9 cellular contexts compared by ENCODE assay signal in the genomic region with DNA sequence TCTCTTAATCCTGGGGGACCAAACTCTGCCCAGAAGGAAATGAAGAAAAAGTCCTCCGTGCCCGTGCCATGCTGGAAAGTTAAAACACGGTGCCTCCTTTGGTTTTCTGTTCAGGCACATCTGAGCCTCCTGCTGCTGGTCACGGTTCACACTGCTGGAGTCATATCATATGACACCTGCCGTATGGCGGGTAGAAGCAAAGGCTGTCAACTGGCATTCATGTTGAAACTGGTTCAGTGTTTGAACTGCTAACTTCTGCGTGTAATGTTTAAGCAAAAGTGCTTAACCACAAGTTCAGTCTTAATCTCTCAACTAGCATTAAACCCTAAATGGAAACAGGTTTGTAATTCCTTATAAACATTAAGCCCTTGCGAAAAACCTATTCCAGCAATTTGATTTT. TPM values are rescaled to one million over a fixed set of nuclear protein-coding genes. Genes with fewer than 3 reads are reported as not detected.
DNase-seq lines count a peak whose midpoint lies in the region; ATAC-seq and FAIRE-seq lines count a peak whose summit lies in the region.
"Had no signal": no experiment of that assay in that cellular context is flagged by ENCODE, and none has a peak within 500 bp of the region (broad histone marks: within the 10 kb centered on the region; RNA-seq: fewer than 3 reads in every experiment).

No MANE protein-coding gene starts in this region.

- CTCF ChIA-PET in activated CD8-positive, alpha-beta memory T cell treated with anti-CD3 and anti-CD28 coated beads, Interleukin-2, amount 10 ng/mL, durations not matched to agents 7 days and 5 days (lab: Charles Lee), result no interaction called here

- H3K4me3 Mint-ChIP-seq in activated CD8-positive, alpha-beta memory T cell treated with anti-CD3 and anti-CD28 coated beads, Interleukin-2, amount 10 ng/mL, durations not matched to agents 7 days and 5 days, result peak overlapping the region; percentile 75
- peak overlapping the region; percentile 93 for H3K4me3 Mint-ChIP-seq in T-helper 2 cell treated with Interferon-gamma antibody and Interleukin-4, amounts not matched to agents 5 μg/mL and 100 μg/mL, for 36 hours

- peaks cover 3% of the 10 kb centered on the region for H3K27me3 Mint-ChIP-seq in activated CD8-positive, alpha-beta memory T cell treated with anti-CD3 and anti-CD28 coated beads, Interleukin-2, amount 10 ng/mL, durations not matched to agents 7 days and 5 days
- peaks cover 4% of the 10 kb centered on the region for H3K27me3 Mint-ChIP-seq in T-helper 2 cell treated with Interferon-gamma antibody and Interleukin-4, amounts not matched to agents 5 μg/mL and 100 μg/mL, for 36 hours (ENCODE audit: low read depth)
- H3K27me3 Mint-ChIP-seq: naive B cell had no signal

- ATAC-seq in activated CD8-positive, alpha-beta memory T cell treated with anti-CD3 and anti-CD28 coated beads, Interleukin-2, amount 10 ng/mL, durations not matched to agents 7 days and 5 days, result peak; percentile 14

- H3K9me3 Mint-ChIP-seq in activated CD8-positive, alpha-beta memory T cell treated with anti-CD3 and anti-CD28 coated beads, Interleukin-2, amount 10 ng/mL, durations not matched to agents 7 days and 5 days (ENCODE audit: low read depth), result no peaks in the 10 kb centered on the region
- no peaks in the 10 kb centered on the region for H3K9me3 Mint-ChIP-seq in T-helper 2 cell treated with Interferon-gamma antibody and Interleukin-4, amounts not matched to agents 5 μg/mL and 100 μg/mL, for 36 hours
- H3K9me3 Mint-ChIP-seq: naive B cell had no signal

- peaks cover 38% of the 10 kb centered on the region for H3K4me1 Mint-ChIP-seq in activated CD8-positive, alpha-beta memory T cell treated with anti-CD3 and anti-CD28 coated beads, Interleukin-2, amount 10 ng/mL, durations not matched to agents 7 days and 5 days
- peaks cover 37% of the 10 kb centered on the region for H3K4me1 Mint-ChIP-seq in T-helper 2 cell treated with Interferon-gamma antibody and Interleukin-4, amounts not matched to agents 5 μg/mL and 100 μg/mL, for 36 hours (ENCODE audit: low read depth)

- DNase-seq in activated CD8-positive, alpha-beta memory T cell treated with anti-CD3 and anti-CD28 coated beads, Interleukin-2, amount 10 ng/mL, durations not matched to agents 7 days and 5 days, result peak; percentile 75
- DNase-seq in activated CD8-positive, alpha-beta memory T cell treated with anti-CD3 and anti-CD28 coated beads for 24 hours, result no peak
- DNase-seq in T-helper 2 cell treated with Interferon-gamma antibody and Interleukin-4, amounts not matched to agents 5 μg/mL and 100 μg/mL, for 36 hours (ENCODE audit: low spot score), result peak; percentile 61
- DNase-seq in effector CD4-positive, alpha-beta T cell, result peak; percentile 17
- peak; percentile 57 for DNase-seq in stimulated activated CD4-positive, alpha-beta T cell treated with anti-CD3 and anti-CD28 coated beads, Interleukin-4, amount 100 ng/mL, for 24 hours
- DNase-seq in mesenteric fat pad (ENCODE audit: low spot score) (no peak), HK-2 (ENCODE audit: unreplicated experiment) (no peak), HTR-8/SVneo (ENCODE audit: insufficient read length, low spot score) (no peak)
- DNase-seq: naive B cell had no signal

- no peak for FAIRE-seq in HTR-8/SVneo (lab: Jason Lieb, UNC)

- peaks cover 10% of the 10 kb centered on the region for H3K36me3 Mint-ChIP-seq in activated CD8-positive, alpha-beta memory T cell treated with anti-CD3 and anti-CD28 coated beads, Interleukin-2, amount 10 ng/mL, durations not matched to agents 7 days and 5 days
- peaks cover 15% of the 10 kb centered on the region for H3K36me3 Mint-ChIP-seq in T-helper 2 cell treated with Interferon-gamma antibody and Interleukin-4, amounts not matched to agents 5 μg/mL and 100 μg/mL, for 36 hours (ENCODE audit: low read depth)
- H3K36me3 Mint-ChIP-seq: naive B cell had no signal

- H3K27ac Mint-ChIP-seq in activated CD8-positive, alpha-beta memory T cell treated with anti-CD3 and anti-CD28 coated beads, Interleukin-2, amount 10 ng/mL, durations not matched to agents 7 days and 5 days, result peak overlapping the region; percentile 80
- peak overlapping the region; percentile 84 for H3K27ac Mint-ChIP-seq in T-helper 2 cell treated with Interferon-gamma antibody and Interleukin-4, amounts not matched to agents 5 μg/mL and 100 μg/mL, for 36 hours

RNA-seq across cellular contexts. Expression of a gene that starts 3.1 kb away (rescaled TPM):
- 10 to 100 TPM; 29.4 to 35.7 TPM for total RNA-seq in activated CD8-positive, alpha-beta memory T cell treated with anti-CD3 and anti-CD28 coated beads, Interleukin-2, amount 10 ng/mL, durations not matched to agents 7 days and 5 days
- total RNA-seq in mesenteric fat pad, result 40.5 TPM

Comparison
In these comparisons a context has a peak if more than half of its experiments do, and no peak if none do; other contexts are left out.
1. DNase-seq: peak in activated CD8-positive, alpha-beta memory T cell treated with anti-CD3 and anti-CD28 coated beads, Interleukin-2, amount 10 ng/mL, durations not matched to agents 7 days and 5 days (single experiment), T-helper 2 cell treated with Interferon-gamma antibody and Interleukin-4, amounts not matched to agents 5 μg/mL and 100 μg/mL, for 36 hours (single experiment), effector CD4-positive, alpha-beta T cell (single experiment) and stimulated activated CD4-positive, alpha-beta T cell treated with anti-CD3 and anti-CD28 coated beads, Interleukin-4, amount 100 ng/mL, for 24 hours (single experiment); none in activated CD8-positive, alpha-beta memory T cell treated with anti-CD3 and anti-CD28 coated beads for 24 hours (single experiment), mesenteric fat pad (single experiment), HK-2 (single experiment) and HTR-8/SVneo (single experiment).